1 cellular context compared by ENCODE assay signal in genomic region chr17:3903051-3903825, GRCh38.
A peak's percentile ranks its signal among the peaks of the same experiment; 100 is the strongest.
TF ChIP-seq lines count a peak whose summit lies in the region.

No MANE protein-coding gene starts in this region.

TF ChIP-seq in HepG2, 621 proteins besides CTCF, POLR2A, EP300 and RAD21:
- 0 out of 2 replicates have a peak, but pooled peaks have one; percentile 11 for TF ChIP-seq DZIP1 (CRISPR knock-in tag; IDR thresholded peaks at IDR 0.05)
- TF ChIP-seq ZNF230 (CRISPR knock-in tag; IDR thresholded peaks at IDR 0.05) = no peak
